8 cellular contexts compared by ENCODE assay signal in the genomic region with DNA sequence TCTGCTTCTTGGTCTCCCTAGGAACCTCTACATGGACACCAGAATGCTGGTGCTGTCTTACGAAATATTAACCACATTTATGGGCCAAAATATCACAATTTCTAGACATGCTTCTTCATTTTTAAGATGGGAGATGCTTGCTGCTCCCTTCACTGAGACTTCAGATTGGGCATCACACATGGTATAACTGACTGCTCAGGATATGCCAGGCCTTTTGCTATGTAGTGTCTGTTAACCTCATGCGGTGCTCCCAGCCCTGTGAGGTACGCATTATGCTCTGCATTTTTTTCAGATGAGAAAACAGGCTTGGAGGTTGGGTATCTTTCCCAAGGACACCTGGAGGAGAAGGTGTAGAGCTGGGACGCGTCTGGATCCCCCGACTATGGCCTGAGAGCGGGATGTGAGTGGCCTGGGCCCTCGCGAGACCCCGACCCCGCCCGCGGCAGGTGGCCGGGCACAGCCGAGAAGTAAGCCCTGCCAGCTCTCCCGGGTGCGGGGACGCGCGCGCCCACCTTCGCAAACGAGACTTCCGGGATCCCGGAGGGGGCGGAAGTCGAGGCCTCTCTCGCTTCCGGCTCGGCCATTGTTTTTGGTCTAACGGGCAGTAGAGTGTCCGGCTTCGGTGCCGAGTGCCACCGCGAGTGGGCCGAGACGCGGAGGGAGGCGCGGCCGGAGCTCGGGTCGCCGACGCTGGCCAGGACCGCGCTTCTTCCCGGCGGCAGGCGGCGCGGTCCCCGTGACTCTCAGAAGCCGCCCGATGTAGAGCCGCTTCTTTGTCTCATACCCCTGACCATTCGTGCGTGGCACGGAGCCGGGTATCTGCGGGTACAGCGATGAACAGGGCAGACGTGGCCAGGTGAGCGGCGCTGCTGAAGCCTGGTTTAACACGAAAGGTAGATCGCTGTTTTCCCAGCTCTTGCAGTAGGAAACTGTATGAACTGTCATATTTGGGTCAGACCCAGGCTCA. TPM values are rescaled to one million over a fixed set of nuclear protein-coding genes. Genes with fewer than 3 reads are reported as not detected.
A peak's percentile ranks its signal among the peaks of the same experiment; 100 is the strongest.
DNase-seq lines count a peak whose midpoint lies in the region; ATAC-seq and TF ChIP-seq lines count a peak whose summit lies in the region.

ZKSCAN7 (plus strand) TSS at position 568 of the 967 bp plus-strand sequence. CDS start 1,855 bp downstream, outside the sequence.

- peaks cover 7 to 12% (median 8%) of the 10 kb centered on the region in 3 donors for H3K27me3 Mint-ChIP-seq in CD14-positive monocyte (ENCODE audit: low read depth in 3 of 3)
- peaks cover 2% of the 10 kb centered on the region for H3K27me3 Mint-ChIP-seq in activated CD8-positive, alpha-beta T cell treated with anti-CD3 and anti-CD28 coated beads for 36 hours

- no peaks in the 10 kb centered on the region for H3K79me2 ChIP-seq in MM.1S (ENCODE audit: low read length)

- H3F3A ChIP-seq in MM.1S (ENCODE audit: insufficient read depth, low read length): no peaks in the 10 kb centered on the region

- H3K27me3 ChIP-seq in MM.1S (replicated peaks; ENCODE audit: insufficient read depth, low read length): no peaks in the 10 kb centered on the region
- peaks cover 34% of the 10 kb centered on the region for H3K27me3 ChIP-seq in ectodermal cell (ENCODE audit: control insufficient read depth, insufficient read depth, low read length, poor library complexity, severe bottlenecking)

- H2AFZ ChIP-seq in MM.1S (ENCODE audit: low read length): peak within 1 kb of the TSS; percentile 71

- H3K36me3 Mint-ChIP-seq in CD14-positive monocyte: peaks cover 10 to 11% of the 10 kb centered on the region in 2 donors
- peaks cover 33% of the 10 kb centered on the region for H3K36me3 Mint-ChIP-seq in activated CD8-positive, alpha-beta T cell treated with anti-CD3 and anti-CD28 coated beads for 36 hours (ENCODE audit: low read depth)

- DNase-seq in CD14-positive monocyte (ENCODE audit: low spot score) (no peak), MM.1S (no peak), lower leg skin (ENCODE audit: low spot score in 2 of 2) (peak; percentile 15 to 87), NCI-H187 (lab: John Stamatoyannopoulos, UW) (no peak)
- peak; percentile 77 for DNase-seq in activated CD8-positive, alpha-beta T cell treated with anti-CD3 and anti-CD28 coated beads for 36 hours
- DNase-seq in stimulated activated CD4-positive, alpha-beta T cell treated with anti-CD3 and anti-CD28 coated beads, Interleukin-4, amount 100 ng/mL, for 4 hours: peak; percentile 48 to 55

- intact Hi-C loops in CD14-positive monocyte (cut with micrococcal nuclease): no loop called here
- intact Hi-C loops in activated CD8-positive, alpha-beta T cell treated with anti-CD3 and anti-CD28 coated beads for 36 hours (cut with micrococcal nuclease): no loop called here
- intact Hi-C loops in lower leg skin (cut with DNase I; ENCODE audit: low total_unique reads): no loop called here

- no peaks in the 10 kb centered on the region for H3K9me2 ChIP-seq in MM.1S (replicated peaks; ENCODE audit: insufficient read depth, low read length)

- H3K4me2 ChIP-seq in MM.1S (ENCODE audit: low read depth, low read length): peak within 1 kb of the TSS; percentile 78

- H3K36me3 ChIP-seq in MM.1S (replicated peaks; ENCODE audit: insufficient read depth, low read length): no peaks in the 10 kb centered on the region
- peaks cover 25% of the 10 kb centered on the region for H3K36me3 ChIP-seq in ectodermal cell (ENCODE audit: control insufficient read depth, insufficient read depth, low read length)

- WGBS in ectodermal cell, 2 experiments: 4 to 5% methylated on average over 68 of the region's 68 CpGs
- WGBS in lower leg skin, 2 donors: 10 to 21% methylated on average over 21 to 34 of the region's 68 CpGs

- H3K4me1 Mint-ChIP-seq in CD14-positive monocyte: peaks cover 15% of the 10 kb centered on the region
- H3K4me1 Mint-ChIP-seq in activated CD8-positive, alpha-beta T cell treated with anti-CD3 and anti-CD28 coated beads for 36 hours (ENCODE audit: low read depth): peaks cover 19% of the 10 kb centered on the region

- POLR2A ChIA-PET in activated CD8-positive, alpha-beta T cell treated with anti-CD3 and anti-CD28 coated beads for 36 hours (lab: Charles Lee): interaction anchor here (0.9 to 1.8 kb wide), 3 partner anchors 22 to 207 kb away, joined by 4 to 10 read pairs (median 4); partner anchors contain the start of genes KIAA1143, KIF15 and ZNF660

- no peaks in the 10 kb centered on the region for H3K9me3 ChIP-seq in MM.1S (replicated peaks; ENCODE audit: insufficient read depth, low read length)
- H3K9me3 ChIP-seq in ectodermal cell (ENCODE audit: control insufficient read depth, low read length): no peaks in the 10 kb centered on the region

- peak within 1 kb of the TSS in 5 of 7 donors; percentile 21 to 80 (median 54) for H3K27ac Mint-ChIP-seq in CD14-positive monocyte
- peak within 1 kb of the TSS; percentile 88 for H3K27ac Mint-ChIP-seq in activated CD8-positive, alpha-beta T cell treated with anti-CD3 and anti-CD28 coated beads for 36 hours

- peaks cover 23 to 53% (median 40%) of the 10 kb centered on the region in 7 donors for H3K9me3 Mint-ChIP-seq in CD14-positive monocyte
- no peaks in the 10 kb centered on the region for H3K9me3 Mint-ChIP-seq in activated CD8-positive, alpha-beta T cell treated with anti-CD3 and anti-CD28 coated beads for 36 hours

- ATAC-seq in GM19463 (IDR thresholded peaks at IDR 0.05; ENCODE audit: unreplicated experiment): peak; percentile 72
- peak; percentile 82 for ATAC-seq in activated CD8-positive, alpha-beta T cell treated with anti-CD3 and anti-CD28 coated beads for 36 hours

- peak within 1 kb of the TSS; percentile 94 to 97 for H3K4me3 Mint-ChIP-seq in CD14-positive monocyte
- peak within 1 kb of the TSS; percentile 77 for H3K4me3 Mint-ChIP-seq in activated CD8-positive, alpha-beta T cell treated with anti-CD3 and anti-CD28 coated beads for 36 hours

- H3K4me3 ChIP-seq in MM.1S (ENCODE audit: low read length) (peak within 1 kb of the TSS; percentile 56), ectodermal cell (ENCODE audit: insufficient read depth, low read depth, low read length) (peak within 1 kb of the TSS; percentile 69), lower leg skin (ENCODE audit: low read depth, poor library complexity, severe bottlenecking) (peak within 1 kb of the TSS; percentile 62)

- no peak within 1 kb of the TSS for H3K9ac ChIP-seq in MM.1S (ENCODE audit: low read length)

- H4K20me1 ChIP-seq in MM.1S (ENCODE audit: insufficient read depth, low read length): no peaks in the 10 kb centered on the region

- no peaks in the 10 kb centered on the region for H3K4me1 ChIP-seq in MM.1S (ENCODE audit: low read length)
- H3K4me1 ChIP-seq in ectodermal cell (ENCODE audit: control insufficient read depth, insufficient read depth, low read length): no peaks in the 10 kb centered on the region

- H3K27ac ChIP-seq in MM.1S (ENCODE audit: low read length): no peak within 1 kb of the TSS
- no peak within 1 kb of the TSS for H3K27ac ChIP-seq in ectodermal cell (ENCODE audit: insufficient read depth, low read depth, low read length, poor library complexity, severe bottlenecking)

- TF ChIP-seq CTCF in CD14-positive monocyte (IDR thresholded peaks at IDR 0.05) (no peak), MM.1S (IDR thresholded peaks at IDR 0.05; ENCODE audit: low read length) (no peak), lower leg skin (IDR thresholded peaks at IDR 0.05) (no peak)
- TF ChIP-seq CTCF in activated CD8-positive, alpha-beta T cell treated with anti-CD3 and anti-CD28 coated beads for 36 hours (IDR thresholded peaks at IDR 0.05): no peak

- CTCF ChIA-PET in activated CD8-positive, alpha-beta T cell treated with anti-CD3 and anti-CD28 coated beads for 36 hours (lab: Charles Lee): no interaction called here

- TF ChIP-seq POLR2A in lower leg skin (IDR thresholded peaks at IDR 0.05): no peak

RNA-seq across cellular contexts. Expression of gene ZKSCAN7, which starts in this region (rescaled TPM):
- polyA plus RNA-seq in CD14-positive monocyte: under 1 TPM; 0.29 to 0.48 TPM
- 1 to 10 TPM; 4.0 to 4.7 TPM for total RNA-seq in activated CD8-positive, alpha-beta T cell treated with anti-CD3 and anti-CD28 coated beads for 36 hours
- 15.1 TPM for polyA plus RNA-seq in ectodermal cell (2013, experiment 1 of 4)
- polyA plus RNA-seq in ectodermal cell (2013, experiment 2 of 4): 15.8 TPM
- 13.9 TPM for polyA plus RNA-seq in ectodermal cell (2013, experiment 3 of 4)
- 15.5 TPM for polyA plus RNA-seq in ectodermal cell (2013, experiment 4 of 4)
- 1 to 10 TPM in 1 of 4 donors, under 1 TPM in 3; 0.39 to 2.2 (median 0.62) TPM for total RNA-seq in lower leg skin

Comparison
In these comparisons a context has a peak if more than half of its experiments do, and no peak if none do; other contexts are left out.
1. DNase-seq: peak in activated CD8-positive, alpha-beta T cell treated with anti-CD3 and anti-CD28 coated beads for 36 hours (single experiment), lower leg skin (2 of 2) and stimulated activated CD4-positive, alpha-beta T cell treated with anti-CD3 and anti-CD28 coated beads, Interleukin-4, amount 100 ng/mL, for 4 hours (2 of 2); none in CD14-positive monocyte (single experiment), MM.1S (single experiment) and NCI-H187 (0 of 2).
2. Peak in every context shown above with its lines, with median percentiles within 50 percentile points of each other: H3K4me3 ChIP-seq.